In the genomic region with DNA sequence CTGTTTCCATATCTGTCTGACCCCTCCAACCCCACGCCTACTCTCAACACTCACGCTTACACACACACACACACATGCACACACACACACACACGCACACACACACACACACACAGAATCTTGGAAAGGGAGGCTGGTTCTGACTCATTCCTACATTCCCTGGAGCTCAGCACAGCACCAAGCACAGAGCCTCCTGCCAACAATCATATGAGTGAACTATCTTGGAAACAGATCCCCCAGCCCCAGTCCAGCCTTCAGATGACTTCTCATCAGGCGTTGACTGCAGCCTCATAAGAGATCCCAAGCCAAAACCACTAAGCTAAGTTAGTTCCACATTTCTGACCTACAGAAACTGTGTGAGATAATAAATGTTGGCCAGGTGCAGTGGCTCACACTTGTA, we compare ENCODE assay signal across 17 cellular contexts. TPM values are rescaled to one million over a fixed set of nuclear protein-coding genes. Genes with fewer than 3 reads are reported as not detected.
DNase-seq lines count a peak whose midpoint lies in the region; ATAC-seq and TF ChIP-seq lines count a peak whose summit lies in the region.
"Had no signal": no experiment of that assay in that cellular context is flagged by ENCODE, and none has a peak within 500 bp of the region (broad histone marks: within the 10 kb centered on the region; RNA-seq: fewer than 3 reads in every experiment).

No MANE protein-coding gene starts in this region.

- H3K4me1 Mint-ChIP-seq in chondrocyte (ENCODE audit: low read depth): peaks cover 43% of the 10 kb centered on the region
- H3K4me1 Mint-ChIP-seq in T-helper 2 cell treated with Interferon-gamma antibody and Interleukin-4, amounts not matched to agents 5 μg/mL and 100 μg/mL, for 36 hours (ENCODE audit: low read depth): no peaks in the 10 kb centered on the region

- ATAC-seq in GM21367 (IDR thresholded peaks at IDR 0.05; ENCODE audit: unreplicated experiment): no peak
- ATAC-seq: effector memory CD8-positive, alpha-beta T cell; heart right ventricle had no signal

- no peak for TF ChIP-seq CTCF in chondrocyte (IDR thresholded peaks at IDR 0.05)

- H3K27ac Mint-ChIP-seq in chondrocyte (ENCODE audit: unreplicated experiment): peak overlapping the region; percentile 51
- no peak overlapping the region for H3K27ac Mint-ChIP-seq in T-helper 2 cell treated with Interferon-gamma antibody and Interleukin-4, amounts not matched to agents 5 μg/mL and 100 μg/mL, for 36 hours
- H3K27ac Mint-ChIP-seq: CD4-positive, alpha-beta T cell; effector memory CD8-positive, alpha-beta T cell had no signal

- peaks cover 3% of the 10 kb centered on the region for H3K36me3 Mint-ChIP-seq in chondrocyte (ENCODE audit: low read depth)
- H3K36me3 Mint-ChIP-seq in T-helper 2 cell treated with Interferon-gamma antibody and Interleukin-4, amounts not matched to agents 5 μg/mL and 100 μg/mL, for 36 hours (ENCODE audit: low read depth): no peaks in the 10 kb centered on the region

- peaks cover 28% of the 10 kb centered on the region for H3K27me3 Mint-ChIP-seq in chondrocyte (ENCODE audit: low read depth)
- H3K27me3 Mint-ChIP-seq in T-helper 2 cell treated with Interferon-gamma antibody and Interleukin-4, amounts not matched to agents 5 μg/mL and 100 μg/mL, for 36 hours (ENCODE audit: low read depth): peaks cover 39% of the 10 kb centered on the region

- no peak overlapping the region for H3K4me3 Mint-ChIP-seq in chondrocyte (ENCODE audit: unreplicated experiment)
- no peak overlapping the region for H3K4me3 Mint-ChIP-seq in T-helper 2 cell treated with Interferon-gamma antibody and Interleukin-4, amounts not matched to agents 5 μg/mL and 100 μg/mL, for 36 hours
- H3K4me3 Mint-ChIP-seq: CD4-positive, alpha-beta T cell; effector memory CD8-positive, alpha-beta T cell had no signal

- DNase-seq in HCEC 1CT (peak; percentile 50), NCI-H226 (peak; percentile 51), chondrocyte (ENCODE audit: low spot score) (no peak), renal cortical epithelial cell (ENCODE audit: low read depth) (peak; percentile 11), globus pallidus (ENCODE audit: low spot score) (no peak)
- DNase-seq in T-helper 2 cell treated with Interferon-gamma antibody and Interleukin-4, amounts not matched to agents 5 μg/mL and 100 μg/mL, for 36 hours (ENCODE audit: low spot score): no peak
- DNase-seq: activated CD8-positive, alpha-beta memory T cell treated with anti-CD3 and anti-CD28 coated beads for 24 hours; activated gamma-delta T cell; CD4-positive, alpha-beta T cell; effector memory CD8-positive, alpha-beta T cell; GDM1; heart right ventricle; left ventricle myocardium inferior; NCI-H2107; stimulated activated CD4-positive, alpha-beta T cell treated with anti-CD3 and anti-CD28 coated beads, Interleukin-2, amount 100 ng/mL, for 24 hours had no signal

- H3K9me3 Mint-ChIP-seq in chondrocyte (ENCODE audit: low read depth): peaks cover 8% of the 10 kb centered on the region
- H3K9me3 Mint-ChIP-seq in T-helper 2 cell treated with Interferon-gamma antibody and Interleukin-4, amounts not matched to agents 5 μg/mL and 100 μg/mL, for 36 hours: no peaks in the 10 kb centered on the region
- H3K9me3 Mint-ChIP-seq: CD4-positive, alpha-beta T cell; effector memory CD8-positive, alpha-beta T cell had no signal

RNA-seq across cellular contexts. Expression of gene HCK, which starts 14.1 kb away (rescaled TPM):
- total RNA-seq in chondrocyte (not detected in 3 replicates), renal cortical epithelial cell (not detected in 2 replicates)
- total RNA-seq: SK-MEL-5 had no signal

RNA-seq across cellular contexts. Expression of gene CCM2L, which starts 27.7 kb away (rescaled TPM):
- total RNA-seq in chondrocyte (not detected in 3 replicates), renal cortical epithelial cell (0.35 TPM in 1 of 2 replicates, not detected in the other)
- total RNA-seq: CD4-positive, alpha-beta T cell had no signal

Comparison
In these comparisons a context has a peak if more than half of its experiments do, and no peak if none do; other contexts are left out.
1. DNase-seq: peak in HCEC 1CT (single experiment), NCI-H226 (single experiment) and renal cortical epithelial cell (single experiment); none in chondrocyte (single experiment), globus pallidus (single experiment) and T-helper 2 cell treated with Interferon-gamma antibody and Interleukin-4, amounts not matched to agents 5 μg/mL and 100 μg/mL, for 36 hours (single experiment).